ENCODE assay signal across 8 cellular contexts in the genomic region with DNA sequence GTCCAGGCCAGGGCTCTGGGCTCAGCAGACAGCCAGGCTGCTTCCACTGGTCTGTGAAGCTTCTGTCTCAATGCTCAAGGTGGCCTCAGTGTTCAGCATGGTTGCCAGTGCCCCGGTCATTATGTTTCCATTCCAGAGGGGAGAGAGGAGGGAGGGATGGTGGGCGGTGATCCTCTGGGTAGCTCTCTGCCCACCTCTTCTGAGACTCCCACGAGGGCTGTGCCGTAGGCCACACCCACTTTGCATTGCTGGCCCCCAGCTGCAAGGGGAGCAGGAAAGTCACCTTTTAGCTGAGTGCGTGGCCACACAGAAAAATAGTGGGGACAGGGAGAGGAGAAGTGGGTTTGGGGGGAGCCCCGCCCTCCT. TPM values are rescaled to one million over a fixed set of nuclear protein-coding genes. Genes with fewer than 3 reads are reported as not detected.
DNase-seq lines count a peak whose midpoint lies in the region; ATAC-seq and TF ChIP-seq lines count a peak whose summit lies in the region.

No MANE protein-coding gene starts in this region.

- DNase-seq in WTC11 (ENCODE audit: low spot score) (no peak), Right ventricle myocardium superior (no peak), skeletal muscle cell (ENCODE audit: low read depth) (no peak), NCI-H526 (lab: John Stamatoyannopoulos, UW) (no peak)

- H3K4me3 ChIP-seq in GM12875 (ENCODE audit: low read depth, low read length) = peak overlapping the region; percentile 37
- peak overlapping the region; percentile 37 for H3K4me3 ChIP-seq in skeletal muscle cell (ENCODE audit: low read depth, low read length)

- no peaks in the 10 kb centered on the region for H3K9me3 Mint-ChIP-seq in WTC11

- H3K27me3 Mint-ChIP-seq in WTC11 (ENCODE audit: low read depth) = no peaks in the 10 kb centered on the region

- H3K27ac Mint-ChIP-seq in WTC11 = no peak overlapping the region

- intact Hi-C loops in Right ventricle myocardium superior (cut with DNase I) = no loop called here

- no peak overlapping the region for H3K4me3 Mint-ChIP-seq in WTC11

- H3K4me1 Mint-ChIP-seq in WTC11 = peaks cover 11% of the 10 kb centered on the region

- CTCF ChIA-PET in WTC11 (lab: Charles Lee) = interaction anchor here (1.3 to 2.0 kb wide), 3 partner anchors 14 to 68 kb away, joined by 4 to 5 read pairs (median 5); no protein-coding TSS in a partner anchor

- no peak for TF ChIP-seq CTCF in GM12875 (IDR thresholded peaks at IDR 0.05; ENCODE audit: borderline replicate concordance, insufficient read depth, low read depth, low read length)
- no peak for TF ChIP-seq CTCF in WTC11 (IDR thresholded peaks at IDR 0.05)

- no peaks in the 10 kb centered on the region for H3K36me3 Mint-ChIP-seq in WTC11

- POLR2A ChIA-PET in WTC11 (lab: Charles Lee) = no interaction called here

- ATAC-seq in HG02678 (IDR thresholded peaks at IDR 0.05; ENCODE audit: unreplicated experiment) (peak; percentile 24), WTC11 (peak; percentile 32; the same call in 1 of the 2 replicates), Right ventricle myocardium superior (ENCODE audit: poor library complexity) (peak; percentile 2), HG02981 (IDR thresholded peaks at IDR 0.05; ENCODE audit: unreplicated experiment) (no peak), GM21390 (IDR thresholded peaks at IDR 0.05; ENCODE audit: unreplicated experiment) (no peak)

TF ChIP-seq in WTC11, 78 proteins besides CTCF, POLR2A, EP300 and RAD21:
- no peak for TF ChIP-seq ZBTB21 (CRISPR knock-in tag; IDR thresholded peaks at IDR 0.05; ENCODE audit: borderline replicate concordance)
- TF ChIP-seq, protein P1, sequence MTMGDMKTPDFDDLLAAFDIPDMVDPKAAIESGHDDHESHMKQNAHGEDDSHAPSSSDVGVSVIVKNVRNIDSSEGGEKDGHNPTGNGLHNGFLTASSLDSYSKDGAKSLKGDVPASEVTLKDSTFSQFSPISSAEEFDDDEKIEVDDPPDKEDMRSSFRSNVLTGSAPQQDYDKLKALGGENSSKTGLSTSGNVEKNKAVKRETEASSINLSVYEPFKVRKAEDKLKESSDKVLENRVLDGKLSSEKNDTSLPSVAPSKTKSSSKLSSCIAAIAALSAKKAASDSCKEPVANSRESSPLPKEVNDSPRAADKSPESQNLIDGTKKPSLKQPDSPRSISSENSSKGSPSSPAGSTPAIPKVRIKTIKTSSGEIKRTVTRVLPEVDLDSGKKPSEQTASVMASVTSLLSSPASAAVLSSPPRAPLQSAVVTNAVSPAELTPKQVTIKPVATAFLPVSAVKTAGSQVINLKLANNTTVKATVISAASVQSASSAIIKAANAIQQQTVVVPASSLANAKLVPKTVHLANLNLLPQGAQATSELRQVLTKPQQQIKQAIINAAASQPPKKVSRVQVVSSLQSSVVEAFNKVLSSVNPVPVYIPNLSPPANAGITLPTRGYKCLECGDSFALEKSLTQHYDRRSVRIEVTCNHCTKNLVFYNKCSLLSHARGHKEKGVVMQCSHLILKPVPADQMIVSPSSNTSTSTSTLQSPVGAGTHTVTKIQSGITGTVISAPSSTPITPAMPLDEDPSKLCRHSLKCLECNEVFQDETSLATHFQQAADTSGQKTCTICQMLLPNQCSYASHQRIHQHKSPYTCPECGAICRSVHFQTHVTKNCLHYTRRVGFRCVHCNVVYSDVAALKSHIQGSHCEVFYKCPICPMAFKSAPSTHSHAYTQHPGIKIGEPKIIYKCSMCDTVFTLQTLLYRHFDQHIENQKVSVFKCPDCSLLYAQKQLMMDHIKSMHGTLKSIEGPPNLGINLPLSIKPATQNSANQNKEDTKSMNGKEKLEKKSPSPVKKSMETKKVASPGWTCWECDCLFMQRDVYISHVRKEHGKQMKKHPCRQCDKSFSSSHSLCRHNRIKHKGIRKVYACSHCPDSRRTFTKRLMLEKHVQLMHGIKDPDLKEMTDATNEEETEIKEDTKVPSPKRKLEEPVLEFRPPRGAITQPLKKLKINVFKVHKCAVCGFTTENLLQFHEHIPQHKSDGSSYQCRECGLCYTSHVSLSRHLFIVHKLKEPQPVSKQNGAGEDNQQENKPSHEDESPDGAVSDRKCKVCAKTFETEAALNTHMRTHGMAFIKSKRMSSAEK (CRISPR knock-in tag; IDR thresholded peaks at IDR 0.05; ENCODE audit: borderline replicate concordance) = no peak
- TF ChIP-seq NR2C2 (CRISPR knock-in tag; IDR thresholded peaks at IDR 0.05) = no peak
- TF ChIP-seq, protein P2, sequence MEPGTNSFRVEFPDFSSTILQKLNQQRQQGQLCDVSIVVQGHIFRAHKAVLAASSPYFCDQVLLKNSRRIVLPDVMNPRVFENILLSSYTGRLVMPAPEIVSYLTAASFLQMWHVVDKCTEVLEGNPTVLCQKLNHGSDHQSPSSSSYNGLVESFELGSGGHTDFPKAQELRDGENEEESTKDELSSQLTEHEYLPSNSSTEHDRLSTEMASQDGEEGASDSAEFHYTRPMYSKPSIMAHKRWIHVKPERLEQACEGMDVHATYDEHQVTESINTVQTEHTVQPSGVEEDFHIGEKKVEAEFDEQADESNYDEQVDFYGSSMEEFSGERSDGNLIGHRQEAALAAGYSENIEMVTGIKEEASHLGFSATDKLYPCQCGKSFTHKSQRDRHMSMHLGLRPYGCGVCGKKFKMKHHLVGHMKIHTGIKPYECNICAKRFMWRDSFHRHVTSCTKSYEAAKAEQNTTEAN (CRISPR knock-in tag; IDR thresholded peaks at IDR 0.05) = no peak
- no peak for TF ChIP-seq ZNF232 (CRISPR knock-in tag; IDR thresholded peaks at IDR 0.05)
TF ChIP-seq in WTC11: peak in this region for 0.

RNA-seq across cellular contexts. Expression of a gene that starts 42.5 kb away (rescaled TPM):
- 17.1 to 21.9 TPM (median 17.2 TPM) in 3 replicates for total RNA-seq in WTC11 (2021)
- 16.8 TPM for total RNA-seq in Right ventricle myocardium superior

RNA-seq across cellular contexts. Expression of a gene that starts 50.8 kb away (rescaled TPM):
- total RNA-seq in WTC11 (2021) (25.6 to 29.4 TPM (median 27.9 TPM) in 3 replicates), Right ventricle myocardium superior (12.7 TPM)

Comparison
In these comparisons a context has a peak if more than half of its experiments do, and no peak if none do; other contexts are left out.
1. ATAC-seq: peak in HG02678 (single experiment), WTC11 (single experiment) and Right ventricle myocardium superior (single experiment); none in HG02981 (single experiment) and GM21390 (single experiment).